In genomic region chr9:128118971-128119665, GRCh38 we compare ENCODE assay signal across 23 cellular contexts. TPM values are rescaled to one million over a fixed set of nuclear protein-coding genes. Genes with fewer than 3 reads are reported as not detected.
A peak's percentile ranks its signal among the peaks of the same experiment; 100 is the strongest.
DNase-seq lines count a peak whose midpoint lies in the region; ATAC-seq and TF ChIP-seq lines count a peak whose summit lies in the region.
"Had no signal": no experiment of that assay in that cellular context is flagged by ENCODE, and none has a peak within 500 bp of the region (broad histone marks: within the 10 kb centered on the region; RNA-seq: fewer than 3 reads in every experiment).

No MANE protein-coding gene starts in this region.

- H3K27ac Mint-ChIP-seq in natural killer cell treated with Interleukin-12 subunit alpha and Interleukin-12 subunit beta and Interleukin-15 and Interleukin-18, amount 100 ng/mL, for 72 hours: no peak overlapping the region
- H3K27ac Mint-ChIP-seq in natural killer cell: no peak overlapping the region
- H3K27ac Mint-ChIP-seq: activated CD8-positive, alpha-beta T cell treated with anti-CD3 and anti-CD28 coated beads for 36 hours; activated naive CD8-positive, alpha-beta T cell treated with anti-CD3 and anti-CD28 coated beads, Interleukin-2, amount 10 ng/mL, durations not matched to agents 7 days and 5 days; activated T-cell treated with anti-CD3 and anti-CD28 coated beads, Interleukin-2, amount 50 U/mL, for 72 hours; naive thymus-derived CD4-positive, alpha-beta T cell had no signal

- H3K36me3 ChIP-seq in SJCRH30: peaks cover 5% of the 10 kb centered on the region
- peaks cover 40% of the 10 kb centered on the region for H3K36me3 ChIP-seq in lower lobe of right lung
- H3K36me3 ChIP-seq in aorta (ENCODE audit: control insufficient read depth in 1 of 2, insufficient read depth in 2 of 2, low read length in 1 of 2): peaks cover 0 to 1% of the 10 kb centered on the region in 2 donors
- H3K36me3 ChIP-seq in A673 (ENCODE audit: insufficient read depth, low read length, poor library complexity, severe bottlenecking): peaks cover 11% of the 10 kb centered on the region

- CTCF ChIA-PET in A673 (lab: Charles Lee): no interaction called here

- H3K27me3 ChIP-seq in SJCRH30 (no peaks in the 10 kb centered on the region), lower lobe of right lung (ENCODE audit: low read depth) (no peaks in the 10 kb centered on the region), aorta (ENCODE audit: control insufficient read depth in 1 of 2, insufficient read depth in 2 of 2, low read length in 1 of 2) (no peaks in the 10 kb centered on the region), A673 (replicated peaks; ENCODE audit: insufficient read depth, low read depth, low read length, poor library complexity) (no peaks in the 10 kb centered on the region)
- H3K27me3 ChIP-seq: breast epithelium, gastrocnemius medialis, suprapubic skin had no signal

- H3K9me3 ChIP-seq in SJCRH30 (replicated peaks): no peaks in the 10 kb centered on the region
- H3K9me3 ChIP-seq in lower lobe of right lung: no peaks in the 10 kb centered on the region
- H3K9me3 ChIP-seq in aorta (ENCODE audit: control insufficient read depth, low read length): no peaks in the 10 kb centered on the region
- H3K9me3 ChIP-seq in A673 (ENCODE audit: low read depth, low read length, poor library complexity, severe bottlenecking): no peaks in the 10 kb centered on the region
- H3K9me3 ChIP-seq: breast epithelium, gastrocnemius medialis, suprapubic skin had no signal

- 72 to 73% methylated on average over 15 of the region's 15 CpGs for WGBS in aorta, 2 donors

- no peak for ATAC-seq in natural killer cell treated with Interleukin-12 subunit alpha and Interleukin-12 subunit beta and Interleukin-15 and Interleukin-18, amount 100 ng/mL, for 72 hours
- ATAC-seq in natural killer cell (no peak), lower lobe of right lung (no peak), aorta (ENCODE audit: low FRiP score) (no peak)
- ATAC-seq: activated CD8-positive, alpha-beta T cell treated with anti-CD3 and anti-CD28 coated beads for 36 hours; activated T-cell treated with anti-CD3 and anti-CD28 coated beads, Interleukin-2, amount 50 U/mL, for 72 hours; naive thymus-derived CD4-positive, alpha-beta T cell had no signal

- intact Hi-C loops in natural killer cell (cut with micrococcal nuclease): loop anchor here (5.0 kb wide), 1 partner anchor 177 kb away; no protein-coding TSS in a partner anchor
- intact Hi-C loops in lower lobe of right lung (cut with DNase I): no loop called here
- intact Hi-C loops in aorta (cut with DNase I): loop anchor here (5.0 kb wide), 1 partner anchor 177 kb away; no protein-coding TSS in a partner anchor
- intact Hi-C loops in A673 (cut with micrococcal nuclease; ENCODE audit: unreplicated experiment): loop anchor here (5.0 kb wide), 1 partner anchor 293 kb away; no protein-coding TSS in a partner anchor

- no peak overlapping the region for H3K4me3 ChIP-seq in SJCRH30
- no peak overlapping the region for H3K4me3 ChIP-seq in lower lobe of right lung
- no peak overlapping the region for H3K4me3 ChIP-seq in aorta (ENCODE audit: low read length in 2 of 2)
- no peak overlapping the region for H3K4me3 ChIP-seq in A673 (ENCODE audit: low read depth, low read length, poor library complexity, severe bottlenecking)
- H3K4me3 ChIP-seq: breast epithelium, gastrocnemius medialis, suprapubic skin had no signal

- H3K4me3 Mint-ChIP-seq in natural killer cell treated with Interleukin-12 subunit alpha and Interleukin-12 subunit beta and Interleukin-15 and Interleukin-18, amount 100 ng/mL, for 72 hours: no peak overlapping the region
- no peak overlapping the region for H3K4me3 Mint-ChIP-seq in natural killer cell
- H3K4me3 Mint-ChIP-seq: activated CD8-positive, alpha-beta T cell treated with anti-CD3 and anti-CD28 coated beads for 36 hours; activated naive CD8-positive, alpha-beta T cell treated with anti-CD3 and anti-CD28 coated beads, Interleukin-2, amount 10 ng/mL, durations not matched to agents 7 days and 5 days; activated T-cell treated with anti-CD3 and anti-CD28 coated beads, Interleukin-2, amount 50 U/mL, for 72 hours; naive thymus-derived CD4-positive, alpha-beta T cell had no signal

- no TSS peak for BruUV-seq in A673 (replicated peaks; lab: Mats Ljungman, UMichigan)

- H3K27ac ChIP-seq in SJCRH30 (no peak overlapping the region), lower lobe of right lung (no peak overlapping the region), aorta (ENCODE audit: low read depth in 1 of 2, low read length in 2 of 2) (no peak overlapping the region), A673 (ENCODE audit: low read depth, low read length, poor library complexity, severe bottlenecking) (no peak overlapping the region)
- H3K27ac ChIP-seq: breast epithelium, epithelial cell of prostate, HL-60, suprapubic skin had no signal

- H3K4me1 Mint-ChIP-seq in natural killer cell treated with Interleukin-12 subunit alpha and Interleukin-12 subunit beta and Interleukin-15 and Interleukin-18, amount 100 ng/mL, for 72 hours (ENCODE audit: low read depth in 2 of 2): peaks cover 6 to 8% of the 10 kb centered on the region in 2 donors
- peaks cover 6 to 11% of the 10 kb centered on the region in 2 donors for H3K4me1 Mint-ChIP-seq in natural killer cell

- H3K4me1 ChIP-seq in SJCRH30 (peaks cover 8% of the 10 kb centered on the region), lower lobe of right lung (peaks cover 10% of the 10 kb centered on the region), aorta (ENCODE audit: control insufficient read depth in 1 of 2, insufficient read depth in 2 of 2, low read length in 2 of 2) (no peaks in the 10 kb centered on the region), A673 (ENCODE audit: insufficient read depth, low read length, poor library complexity, severe bottlenecking) (peaks cover 6% of the 10 kb centered on the region)
- H3K4me1 ChIP-seq: breast epithelium had no signal

- H3K9me3 Mint-ChIP-seq in natural killer cell treated with Interleukin-12 subunit alpha and Interleukin-12 subunit beta and Interleukin-15 and Interleukin-18, amount 100 ng/mL, for 72 hours: no peaks in the 10 kb centered on the region
- H3K9me3 Mint-ChIP-seq in natural killer cell: no peaks in the 10 kb centered on the region
- H3K9me3 Mint-ChIP-seq: activated CD8-positive, alpha-beta T cell treated with anti-CD3 and anti-CD28 coated beads for 36 hours; activated naive CD8-positive, alpha-beta T cell treated with anti-CD3 and anti-CD28 coated beads, Interleukin-2, amount 10 ng/mL, durations not matched to agents 7 days and 5 days; activated T-cell treated with anti-CD3 and anti-CD28 coated beads, Interleukin-2, amount 50 U/mL, for 72 hours had no signal

- H3K27me3 Mint-ChIP-seq in natural killer cell treated with Interleukin-12 subunit alpha and Interleukin-12 subunit beta and Interleukin-15 and Interleukin-18, amount 100 ng/mL, for 72 hours: no peaks in the 10 kb centered on the region
- H3K27me3 Mint-ChIP-seq in natural killer cell (ENCODE audit: low read depth in 2 of 2): no peaks in the 10 kb centered on the region
- H3K27me3 Mint-ChIP-seq: activated CD8-positive, alpha-beta T cell treated with anti-CD3 and anti-CD28 coated beads for 36 hours; activated naive CD8-positive, alpha-beta T cell treated with anti-CD3 and anti-CD28 coated beads, Interleukin-2, amount 10 ng/mL, durations not matched to agents 7 days and 5 days; naive thymus-derived CD4-positive, alpha-beta T cell had no signal

- DNase-seq in natural killer cell treated with Interleukin-12 subunit alpha and Interleukin-12 subunit beta and Interleukin-15 and Interleukin-18, amount 100 ng/mL, for 72 hours (ENCODE audit: low spot score): peak; percentile 56
- DNase-seq in natural killer cell (no peak), SJCRH30 (peak; percentile 83 to 87), lower lobe of right lung (peak; percentile 29), aorta (peak; percentile 44 to 56), iPS-NIHi11 (ENCODE audit: low spot score) (no peak), A673 (ENCODE audit: low spot score) (no peak)
- DNase-seq in activated CD8-positive, alpha-beta memory T cell treated with anti-CD3 and anti-CD28 coated beads, Interleukin-2, amount 50 U/mL, for 4 hours: no peak
- DNase-seq: activated CD8-positive, alpha-beta T cell treated with anti-CD3 and anti-CD28 coated beads for 36 hours; activated naive CD8-positive, alpha-beta T cell treated with anti-CD3 and anti-CD28 coated beads, Interleukin-2, amount 10 ng/mL, durations not matched to agents 7 days and 5 days; activated T-cell treated with anti-CD3 and anti-CD28 coated beads, Interleukin-2, amount 50 U/mL, for 72 hours; KG1; mammary epithelial cell; NCI-H1048; NCI-H748 treated with DMSO at 0.1 percent for 48 hours; stimulated activated CD4-positive, alpha-beta T cell treated with anti-CD3 and anti-CD28 coated beads, Interleukin-1b, Interleukin-23, amount 100 ng/mL, for 48 hours had no signal

- TF ChIP-seq CTCF in natural killer cell (IDR thresholded peaks at IDR 0.05) (no peak), lower lobe of right lung (IDR thresholded peaks at IDR 0.05) (no peak), A673 (conservative IDR thresholded peaks at IDR 0.05; ENCODE audit: low read depth, low read length) (no peak)

- POLR2A ChIA-PET in A673 (lab: Charles Lee; ENCODE audit: low non-redundant PET): no interaction called here

- no peaks in the 10 kb centered on the region for H3K36me3 Mint-ChIP-seq in natural killer cell treated with Interleukin-12 subunit alpha and Interleukin-12 subunit beta and Interleukin-15 and Interleukin-18, amount 100 ng/mL, for 72 hours
- no peaks in the 10 kb centered on the region for H3K36me3 Mint-ChIP-seq in natural killer cell

RNA-seq across cellular contexts. Expression of gene PTGES2, which starts 8.4 kb away (rescaled TPM):
- 100 to 1,000 TPM in 1 of 2 donors, 10 to 100 TPM in 1; 56.8 to 110 TPM for total RNA-seq in natural killer cell treated with Interleukin-12 subunit alpha and Interleukin-12 subunit beta and Interleukin-15 and Interleukin-18, amount 100 ng/mL, for 72 hours
- total RNA-seq in natural killer cell: 10 to 100 TPM; 43.4 to 57.0 (median 53.3) TPM
- total RNA-seq in SJCRH30 (2014; rRNA removed; shearing (Covaris generic)): 53.8 and 56.7 TPM in 2 replicates
- 30.6 TPM for total RNA-seq in lower lobe of right lung
- total RNA-seq in aorta: 10 to 100 TPM; 37.1 to 38.5 TPM
- polyA plus RNA-seq in aorta: 10 to 100 TPM; 29.9 to 56.2 TPM
- total RNA-seq in A673 (2021): 120 and 122 TPM in 2 replicates

RNA-seq across cellular contexts. Expression of gene LCN2, which starts 30.1 kb away (rescaled TPM):
- not detected for total RNA-seq in natural killer cell treated with Interleukin-12 subunit alpha and Interleukin-12 subunit beta and Interleukin-15 and Interleukin-18, amount 100 ng/mL, for 72 hours
- total RNA-seq in natural killer cell (under 1 TPM in 2 of 3 donors, not detected in 1; 0.82 to 0.99 TPM), lower lobe of right lung (83.4 TPM), aorta (1 to 10 TPM in 1 of 2 donors, under 1 TPM in 1; 0.84 to 1.1 TPM), A673 (2021) (not detected in 2 replicates)
- total RNA-seq in SJCRH30 (2014; rRNA removed; shearing (Covaris generic)): not detected in 2 replicates
- polyA plus RNA-seq in aorta: 1 to 10 TPM in 1 of 2 donors, under 1 TPM in 1; 0.90 to 5.6 TPM
- total RNA-seq: activated CD8-positive, alpha-beta T cell treated with anti-CD3 and anti-CD28 coated beads for 36 hours; activated naive CD8-positive, alpha-beta T cell treated with anti-CD3 and anti-CD28 coated beads, Interleukin-2, amount 10 ng/mL, durations not matched to agents 7 days and 5 days; activated T-cell treated with anti-CD3 and anti-CD28 coated beads, Interleukin-2, amount 50 U/mL, for 72 hours; dermis microvascular lymphatic vessel endothelial cell; naive thymus-derived CD4-positive, alpha-beta T cell had no signal
- polyA plus RNA-seq: naive thymus-derived CD4-positive, alpha-beta T cell had no signal

RNA-seq across cellular contexts. Expression of gene BBLN, which starts 40.9 kb away (rescaled TPM):
- 10 to 100 TPM; 58.1 to 60.4 TPM for total RNA-seq in natural killer cell treated with Interleukin-12 subunit alpha and Interleukin-12 subunit beta and Interleukin-15 and Interleukin-18, amount 100 ng/mL, for 72 hours
- 10 to 100 TPM; 61.8 to 74.0 (median 69.3) TPM for total RNA-seq in natural killer cell
- 33.6 and 42.7 TPM in 2 replicates for total RNA-seq in SJCRH30 (2014; rRNA removed; shearing (Covaris generic))
- total RNA-seq in lower lobe of right lung: 47.9 TPM
- total RNA-seq in aorta: 10 to 100 TPM; 46.7 to 54.3 TPM
- polyA plus RNA-seq in aorta: 100 to 1,000 TPM; 164 to 278 TPM
- 41.9 and 50.2 TPM in 2 replicates for total RNA-seq in A673 (2021)

RNA-seq across cellular contexts. Expression of gene SLC25A25, which starts 51.1 kb away (rescaled TPM):
- total RNA-seq in natural killer cell treated with Interleukin-12 subunit alpha and Interleukin-12 subunit beta and Interleukin-15 and Interleukin-18, amount 100 ng/mL, for 72 hours: 10 to 100 TPM; 15.0 to 23.2 TPM
- total RNA-seq in natural killer cell (10 to 100 TPM; 16.8 to 19.1 (median 18.9) TPM), lower lobe of right lung (27.3 TPM), aorta (10 to 100 TPM; 16.3 to 40.9 TPM), A673 (2021) (24.7 and 26.1 TPM in 2 replicates)
- 24.1 and 29.3 TPM in 2 replicates for total RNA-seq in SJCRH30 (2014; rRNA removed; shearing (Covaris generic))
- 10 to 100 TPM in 1 of 2 donors, 1 to 10 TPM in 1; 9.8 to 14.3 TPM for polyA plus RNA-seq in aorta

RNA-seq across cellular contexts. Expression of gene NAIF1, which starts 52.0 kb away (rescaled TPM):
- total RNA-seq in natural killer cell treated with Interleukin-12 subunit alpha and Interleukin-12 subunit beta and Interleukin-15 and Interleukin-18, amount 100 ng/mL, for 72 hours: 10 to 100 TPM; 15.7 to 16.4 TPM
- total RNA-seq in natural killer cell (10 to 100 TPM; 11.9 to 12.6 (median 12.1) TPM), lower lobe of right lung (11.3 TPM), aorta (10 to 100 TPM in 1 of 2 donors, 1 to 10 TPM in 1; 5.4 to 10.4 TPM), A673 (2021) (9.3 and 10.8 TPM in 2 replicates)
- total RNA-seq in SJCRH30 (2014; rRNA removed; shearing (Covaris generic)): 8.5 and 9.0 TPM in 2 replicates
- polyA plus RNA-seq in aorta: 1 to 10 TPM; 7.0 to 8.9 TPM

Comparison
In these comparisons a context has a peak if more than half of its experiments do, and no peak if none do; other contexts are left out.
1. DNase-seq: peak in natural killer cell treated with Interleukin-12 subunit alpha and Interleukin-12 subunit beta and Interleukin-15 and Interleukin-18, amount 100 ng/mL, for 72 hours (single experiment), SJCRH30 (2 of 2), lower lobe of right lung (single experiment) and aorta (2 of 2); none in natural killer cell (single experiment), activated CD8-positive, alpha-beta memory T cell treated with anti-CD3 and anti-CD28 coated beads, Interleukin-2, amount 50 U/mL, for 4 hours (single experiment), iPS-NIHi11 (single experiment) and A673 (single experiment).
2. RNA of gene LCN2, which starts 30.1 kb away (total RNA-seq): 83.4 TPM in lower lobe of right lung (single experiment); 0.84 to 1.1 TPM in aorta, 0.82 to 0.99 TPM in natural killer cell, not detected in natural killer cell treated with Interleukin-12 subunit alpha and Interleukin-12 subunit beta and Interleukin-15 and Interleukin-18, amount 100 ng/mL, for 72 hours, not detected in SJCRH30 and not detected in A673; every median in the first group is over 10 times any median in the second.